25 cellular contexts compared by ENCODE assay signal in genomic region chr10:49119746-49120145, GRCh38. TPM values are rescaled to one million over a fixed set of nuclear protein-coding genes. Genes with fewer than 3 reads are reported as not detected.
DNase-seq lines count a peak whose midpoint lies in the region; ATAC-seq, FAIRE-seq and TF ChIP-seq lines count a peak whose summit lies in the region.
"Had no signal": no experiment of that assay in that cellular context is flagged by ENCODE, and none has a peak within 500 bp of the region (broad histone marks: within the 10 kb centered on the region; RNA-seq: fewer than 3 reads in every experiment).

No MANE protein-coding gene starts in this region.

- H4K8ac ChIP-seq in H1 (ENCODE audit: extremely low read depth, insufficient read depth, low read length) (no peak overlapping the region), mesendoderm (ENCODE audit: low read depth, low read length) (no peak overlapping the region), trophoblast cell (ENCODE audit: low read depth, low read length) (no peak overlapping the region)

- no peak overlapping the region for H3K4ac ChIP-seq in H1 (replicated peaks; ENCODE audit: insufficient read length, low read depth, low read length)
- H3K4ac ChIP-seq in mesendoderm (ENCODE audit: low read depth, low read length), result no peak overlapping the region
- no peak overlapping the region for H3K4ac ChIP-seq in trophoblast cell (ENCODE audit: low read depth, low read length)

- 48% methylated on average over 3 of the region's 3 CpGs; no CpG with 5 or more reads in 1 of the 2 experiments for WGBS in H1 (ENCODE audit: extremely low coverage in 1 of 2, insufficient coverage in 1 of 2, insufficient read length in 1 of 2, insufficient replicate concordance in 2 of 2, low coverage in 1 of 2, low lambda C conversion rate in 2 of 2, missing lambda C conversion rate in 1 of 2), 2 experiments
- WGBS in mesendoderm (ENCODE audit: extremely low coverage, insufficient coverage, low lambda C conversion rate), result no CpG with 5 or more reads among the region's 3 CpGs
- no CpG with 5 or more reads among the region's 3 CpGs for WGBS in trophoblast cell (ENCODE audit: extremely low coverage, insufficient coverage, insufficient read length)

- H4K20me1 ChIP-seq in PC-3 (ENCODE audit: low read length) (no peaks in the 10 kb centered on the region), H1 (replicated peaks in 1 of 2; ENCODE audit: control insufficient read depth in 1 of 2, insufficient read depth in 2 of 2, low read length in 2 of 2) (no peaks in the 10 kb centered on the region)
- H4K20me1 ChIP-seq: BLaER1 treated with 17β-estradiol and CSF1 and Interleukin-3, amounts not matched to agents 10 nM and 100 nM had no signal

- H2BK15ac ChIP-seq in H1 (ENCODE audit: low read length) (no peak overlapping the region), mesendoderm (replicated peaks; ENCODE audit: low read depth) (no peak overlapping the region)

- CTCF ChIA-PET in PC-3 (lab: Charles Lee) (no interaction called here), H1 (lab: Charles Lee; ENCODE audit: partially characterized antibody) (interaction anchor here (1.0 to 1.2 kb wide), 3 partner anchors 13 to 288 kb away, joined by 4 read pairs; no protein-coding TSS in a partner anchor), A673 (lab: Charles Lee) (no interaction called here)

- H3K14ac ChIP-seq in H1 (ENCODE audit: insufficient read length), result no peak overlapping the region
- no peak overlapping the region for H3K14ac ChIP-seq in trophoblast cell (ENCODE audit: low read length)

- peaks cover 3% of the 10 kb centered on the region; the same call in 1 of the 2 replicates for H3K23me2 ChIP-seq in H1 (ENCODE audit: low read depth, low read length)

- no peak overlapping the region for H3K4me2 ChIP-seq in PC-3 (ENCODE audit: low read length)
- no peak overlapping the region for H3K4me2 ChIP-seq in H1 (ENCODE audit: insufficient read depth in 1 of 2, low read depth in 2 of 2, low read length in 2 of 2)
- H3K4me2 ChIP-seq in mesendoderm (ENCODE audit: low read length), result no peak overlapping the region
- no peak overlapping the region for H3K4me2 ChIP-seq in trophoblast cell (ENCODE audit: low read length)
- H3K4me2 ChIP-seq: BLaER1 treated with 17β-estradiol and CSF1 and Interleukin-3, amounts not matched to agents 10 nM and 100 nM had no signal

- H4K12ac ChIP-seq in trophoblast cell (ENCODE audit: low read depth, low read length), result no peak overlapping the region

- H2BK5ac ChIP-seq in H1 (ENCODE audit: low read depth, low read length) (no peak overlapping the region), mesendoderm (ENCODE audit: low read length) (no peak overlapping the region), trophoblast cell (ENCODE audit: low read depth, low read length, poor library complexity) (no peak overlapping the region)

- no peaks in the 10 kb centered on the region for H3K9me3 ChIP-seq in PC-3 (ENCODE audit: low read length)
- H3K9me3 ChIP-seq in H1 (ENCODE audit: insufficient read depth in 2 of 2, low read depth in 1 of 2, low read length in 1 of 2), result peaks cover 2 to 6% of the 10 kb centered on the region in 2 experiments; a peak in 2 of 4 replicates
- H3K9me3 ChIP-seq in trophoblast cell (ENCODE audit: insufficient read depth, low read depth, low read length), result peaks cover 2% of the 10 kb centered on the region
- no peaks in the 10 kb centered on the region for H3K9me3 ChIP-seq in A673 (ENCODE audit: low read depth, low read length, poor library complexity, severe bottlenecking)
- H3K9me3 ChIP-seq: BLaER1 treated with 17β-estradiol and CSF1 and Interleukin-3, amounts not matched to agents 10 nM and 100 nM; neutrophil; spleen had no signal

- DNase-seq in EH (ENCODE audit: low read depth), result peak; percentile 40
- DNase-seq in PC-3, result peak; percentile 17
- DNase-seq in H1 (ENCODE audit: low read depth in 1 of 2, low spot score in 2 of 2), result no peak
- DNase-seq in mesendoderm, result peak; percentile 38
- DNase-seq in trophoblast cell, result no peak
- DNase-seq in posterior vena cava (ENCODE audit: low spot score), result no peak
- DNase-seq in A673 (ENCODE audit: low spot score), result no peak
- no peak for DNase-seq in GF-D8 (lab: John Stamatoyannopoulos, UW)
- DNase-seq: activated CD4-positive, alpha-beta memory T cell treated with anti-CD3 and anti-CD28 coated beads, Interleukin-2, amount 10 ng/mL, durations not matched to agents 7 days and 5 days; caudate nucleus; erythroblast; foreskin fibroblast; GDM1; hypothalamus; kidney; NCI-H1694; NCI-H69; Right ventricle myocardium superior; spleen had no signal

- H3K36me3 ChIP-seq in PC-3 (ENCODE audit: low read depth, low read length) (no peaks in the 10 kb centered on the region), H1 (ENCODE audit: control insufficient read depth in 2 of 4, insufficient read depth in 4 of 4, low read length in 3 of 4) (no peaks in the 10 kb centered on the region), mesendoderm (ENCODE audit: control insufficient read depth, insufficient read depth, low read length) (no peaks in the 10 kb centered on the region), trophoblast cell (ENCODE audit: control insufficient read depth in 1 of 2, insufficient read depth in 2 of 2, low read length in 2 of 2) (no peaks in the 10 kb centered on the region), A673 (ENCODE audit: insufficient read depth, low read length, poor library complexity, severe bottlenecking) (no peaks in the 10 kb centered on the region)
- H3K36me3 ChIP-seq: BLaER1 treated with 17β-estradiol and CSF1 and Interleukin-3, amounts not matched to agents 10 nM and 100 nM; neutrophil; spleen had no signal

- H3K79me1 ChIP-seq in H1 (ENCODE audit: low read depth, low read length), result no peaks in the 10 kb centered on the region
- H3K79me1 ChIP-seq in mesendoderm (ENCODE audit: low read length), result no peaks in the 10 kb centered on the region
- no peaks in the 10 kb centered on the region for H3K79me1 ChIP-seq in trophoblast cell (ENCODE audit: low read length)

- H2AFZ ChIP-seq in PC-3 (ENCODE audit: low read length), result no peak overlapping the region
- no peak overlapping the region for H2AFZ ChIP-seq in H1 (ENCODE audit: low read length)
- H2AFZ ChIP-seq in trophoblast cell (ENCODE audit: insufficient read depth, low read length, poor library complexity), result no peak overlapping the region

- ATAC-seq in PC-3, result no peak
- ATAC-seq: HCT116 had no signal

- H3K79me2 ChIP-seq in PC-3 (ENCODE audit: low read length) (no peaks in the 10 kb centered on the region), H1 (ENCODE audit: control insufficient read depth in 1 of 2, insufficient read depth in 2 of 2, low read length in 2 of 2) (no peaks in the 10 kb centered on the region), mesendoderm (ENCODE audit: control insufficient read depth, insufficient read depth, low read length) (no peaks in the 10 kb centered on the region), trophoblast cell (ENCODE audit: control insufficient read depth, insufficient read depth, low read length, poor library complexity) (no peaks in the 10 kb centered on the region)

- BruUV-seq in PC-3 (replicated peaks; lab: Mats Ljungman, UMichigan) (no TSS peak), A673 (replicated peaks; lab: Mats Ljungman, UMichigan) (no TSS peak)

- no peak overlapping the region for H2BK120ac ChIP-seq in H1 (replicated peaks; ENCODE audit: low read depth, low read length)
- H2BK120ac ChIP-seq in mesendoderm (ENCODE audit: low read depth, low read length), result no peak overlapping the region
- H2BK120ac ChIP-seq in trophoblast cell (ENCODE audit: insufficient read depth, low read length, poor library complexity), result no peak overlapping the region

- no peak overlapping the region for H3K4me3 ChIP-seq in PC-3 (ENCODE audit: low read length)
- H3K4me3 ChIP-seq in H1 (ENCODE audit: extremely low read depth in 1 of 4, insufficient read depth in 2 of 4, low read depth in 3 of 4, low read length in 4 of 4), result no peak overlapping the region
- no peak overlapping the region for H3K4me3 ChIP-seq in mesendoderm (ENCODE audit: low read length)
- no peak overlapping the region for H3K4me3 ChIP-seq in trophoblast cell (ENCODE audit: low read depth, low read length)
- no peak overlapping the region for H3K4me3 ChIP-seq in A673 (ENCODE audit: low read depth, low read length, poor library complexity, severe bottlenecking)
- H3K4me3 ChIP-seq: BLaER1 treated with 17β-estradiol and CSF1 and Interleukin-3, amounts not matched to agents 10 nM and 100 nM; spleen had no signal

- no peak for TF ChIP-seq POLR2A in H1 (IDR thresholded peaks at IDR 0.05; ENCODE audit: control extremely low read depth in 1 of 2, low read depth in 2 of 2, low read length in 2 of 2)

- H3K4me1 ChIP-seq in PC-3 (ENCODE audit: insufficient read depth, low read length) (no peaks in the 10 kb centered on the region), H1 (replicated peaks in 1 of 4; ENCODE audit: control insufficient read depth in 3 of 4, insufficient read depth in 4 of 4, low read length in 3 of 4) (no peaks in the 10 kb centered on the region), mesendoderm (ENCODE audit: control insufficient read depth, low read depth, low read length) (no peaks in the 10 kb centered on the region), trophoblast cell (ENCODE audit: control insufficient read depth in 1 of 2, insufficient read depth in 2 of 2, low read length in 2 of 2) (peaks cover 2% of the 10 kb centered on the region in 2 experiments), A673 (ENCODE audit: insufficient read depth, low read length, poor library complexity, severe bottlenecking) (no peaks in the 10 kb centered on the region)

- no peak for TF ChIP-seq RAD21 in H1 (IDR thresholded peaks at IDR 0.05 in 1 of 2, conservative IDR thresholded peaks at IDR 0.05 in 1 of 2; ENCODE audit: low read depth in 2 of 2, low read length in 2 of 2)

- H3K9me2 ChIP-seq in PC-3 (replicated peaks; ENCODE audit: low read length), result no peaks in the 10 kb centered on the region

- H4K5ac ChIP-seq in H1 (ENCODE audit: insufficient read length, low read depth, low read length), result no peak overlapping the region
- no peak overlapping the region for H4K5ac ChIP-seq in mesendoderm (ENCODE audit: low read length)

- TF ChIP-seq CTCF in PC-3 (conservative IDR thresholded peaks at IDR 0.05; ENCODE audit: low read depth, low read length), result no peak
- no peak for TF ChIP-seq CTCF in H1 (IDR thresholded peaks at IDR 0.05; ENCODE audit: control extremely low read depth in 1 of 3, insufficient read depth in 1 of 3, low read depth in 1 of 3, low read length in 3 of 3)
- no peak for TF ChIP-seq CTCF in A673 (conservative IDR thresholded peaks at IDR 0.05; ENCODE audit: low read depth, low read length)

- H4K91ac ChIP-seq in H1 (replicated peaks; ENCODE audit: insufficient read length, low read length) (no peak overlapping the region), trophoblast cell (ENCODE audit: low read depth, low read length) (no peak overlapping the region)

- H3K18ac ChIP-seq in H1 (ENCODE audit: extremely low read depth, low read length), result no peak overlapping the region
- H3K18ac ChIP-seq in mesendoderm (ENCODE audit: low read length), result no peak overlapping the region
- no peak overlapping the region for H3K18ac ChIP-seq in trophoblast cell (ENCODE audit: low read length)

- H3K23ac ChIP-seq in H1 (ENCODE audit: insufficient read length) (no peak overlapping the region), mesendoderm (ENCODE audit: low read length) (no peak overlapping the region), trophoblast cell (ENCODE audit: low read length) (no peak overlapping the region)

- H2BK20ac ChIP-seq in H1 (ENCODE audit: low read length), result no peak overlapping the region

- FAIRE-seq in H1 (lab: Jason Lieb, UNC), result no peak
- FAIRE-seq: D721Med, kidney had no signal

- H3K56ac ChIP-seq in H1 (replicated peaks; ENCODE audit: insufficient read length, low read depth, low read length), result no peak overlapping the region
- no peak overlapping the region for H3K56ac ChIP-seq in mesendoderm (ENCODE audit: low read length)

- H2AK5ac ChIP-seq in H1 (ENCODE audit: low read depth, low read length) (no peak overlapping the region), mesendoderm (ENCODE audit: low read length) (no peak overlapping the region), trophoblast cell (ENCODE audit: low read length) (no peak overlapping the region)

- H3K27me3 ChIP-seq in PC-3 (ENCODE audit: low read length) (peaks cover 82% of the 10 kb centered on the region), H1 (replicated peaks in 1 of 4; ENCODE audit: control insufficient read depth in 3 of 4, extremely low read depth in 1 of 4, insufficient read depth in 3 of 4, low read length in 3 of 4) (peaks cover 0 to 6% (median 3%) of the 10 kb centered on the region in 4 experiments; a peak in 4 of 7 replicates), mesendoderm (ENCODE audit: insufficient read depth, low read length, poor library complexity) (no peaks in the 10 kb centered on the region), trophoblast cell (ENCODE audit: insufficient read depth, low read length) (peaks cover 5% of the 10 kb centered on the region), A673 (replicated peaks; ENCODE audit: insufficient read depth, low read depth, low read length, poor library complexity) (peaks cover 30% of the 10 kb centered on the region)

- no peak for TF ChIP-seq EP300 in H1 (IDR thresholded peaks at IDR 0.05; ENCODE audit: borderline replicate concordance in 1 of 2, low read depth in 2 of 2, low read length in 2 of 2)

- no peaks in the 10 kb centered on the region for H3F3A ChIP-seq in PC-3 (ENCODE audit: low read length, unreplicated experiment)

- H3K27ac ChIP-seq in PC-3 (ENCODE audit: low read length) (no peak overlapping the region), H1 (ENCODE audit: low read depth, low read length) (no peak overlapping the region), mesendoderm (ENCODE audit: low read depth, low read length) (no peak overlapping the region), trophoblast cell (ENCODE audit: low read depth, low read length) (no peak overlapping the region), A673 (ENCODE audit: low read depth, low read length, poor library complexity, severe bottlenecking) (no peak overlapping the region)
- H3K27ac ChIP-seq: BLaER1 treated with 17β-estradiol and CSF1 and Interleukin-3, amounts not matched to agents 10 nM and 100 nM; neutrophil; spleen had no signal

- POLR2A ChIA-PET in PC-3 (lab: Charles Lee; ENCODE audit: unreplicated experiment), result no interaction called here
- POLR2A ChIA-PET in H1 (lab: Charles Lee; ENCODE audit: partially characterized antibody), result no interaction called here
- POLR2A ChIA-PET in A673 (lab: Charles Lee; ENCODE audit: low non-redundant PET), result no interaction called here

- intact Hi-C loops in PC-3 (cut with micrococcal nuclease), result no loop called here
- intact Hi-C loops in posterior vena cava (cut with DNase I), result no loop called here
- intact Hi-C loops in A673 (cut with micrococcal nuclease; ENCODE audit: unreplicated experiment), result no loop called here

- H2BK12ac ChIP-seq in H1 (ENCODE audit: low read depth, low read length) (no peak overlapping the region), trophoblast cell (ENCODE audit: low read length) (no peak overlapping the region)

- no peak overlapping the region for H3K9ac ChIP-seq in PC-3 (ENCODE audit: low read length)
- no peak overlapping the region for H3K9ac ChIP-seq in H1 (replicated peaks in 1 of 4; ENCODE audit: extremely low read depth in 1 of 4, low read depth in 3 of 4, low read length in 3 of 4)
- no peak overlapping the region for H3K9ac ChIP-seq in mesendoderm (ENCODE audit: low read length)
- H3K9ac ChIP-seq in trophoblast cell (ENCODE audit: low read length), result no peak overlapping the region
- H3K9ac ChIP-seq: BLaER1 treated with 17β-estradiol and CSF1 and Interleukin-3, amounts not matched to agents 10 nM and 100 nM had no signal

RNA-seq across cellular contexts. Expression of gene VSTM4, which starts 4.4 kb away (rescaled TPM):
- total RNA-seq in PC-3 (2014; rRNA removed), result not detected in 2 replicates
- 0.69 and 0.73 TPM in 2 replicates for total RNA-seq in H1 (2021; fragmentation: NEBNext Ultra II Directional; extraction: Animal tissue kit (Norgen Biotek cat#: 25700))
- polyA plus RNA-seq in H1 (2011; rRNA removed), result 0.48 and 0.63 TPM in 2 replicates
- polyA plus RNA-seq in H1 (2011; cell fraction: cytosol; rRNA removed), result 0.50 TPM
- polyA plus RNA-seq in H1 (2011; cell fraction: nucleus; rRNA removed), result 0.70 TPM
- polyA plus RNA-seq in H1 (2012, experiment 1 of 2), result 0.56 to 0.81 TPM (median 0.68 TPM) in 4 replicates
- 0.21 TPM for polyA plus RNA-seq in H1 (2012, experiment 2 of 2)
- polyA plus RNA-seq in H1 (2013, experiment 1 of 2), result 0.65 TPM
- 0.66 TPM for polyA plus RNA-seq in H1 (2013, experiment 2 of 2)
- polyA minus RNA-seq in H1 (2011; rRNA and poly(A)+ RNA removed), result 0.54 and 1.2 TPM in 2 replicates
- not detected for polyA minus RNA-seq in H1 (2011; cell fraction: cytosol; rRNA and poly(A)+ RNA removed)
- 1.2 TPM for polyA minus RNA-seq in H1 (2011; cell fraction: nucleus; rRNA and poly(A)+ RNA removed)
- 0.31 TPM for polyA plus RNA-seq in mesendoderm (2013, experiment 1 of 2)
- 0.28 TPM for polyA plus RNA-seq in mesendoderm (2013, experiment 2 of 2)
- polyA plus RNA-seq in trophoblast cell (2013), result under 0.01 and 0.03 TPM in 2 replicates
- 10 to 100 TPM; 14.9 to 20.2 TPM for total RNA-seq in posterior vena cava
- 0.11 TPM in 2 replicates for total RNA-seq in A673 (2021)

RNA-seq across cellular contexts. Expression of gene FAM170B, which starts 14.1 kb away (rescaled TPM):
- total RNA-seq in PC-3 (2014; rRNA removed) (not detected in 2 replicates), posterior vena cava (not detected), A673 (2021) (not detected in 2 replicates)
- total RNA-seq in H1 (2021; fragmentation: NEBNext Ultra II Directional; extraction: Animal tissue kit (Norgen Biotek cat#: 25700)), result not detected in 2 replicates
- polyA plus RNA-seq in H1 (2011; rRNA removed), result not detected in 2 replicates
- not detected for polyA plus RNA-seq in H1 (2011; cell fraction: cytosol; rRNA removed)
- polyA plus RNA-seq in H1 (2011; cell fraction: nucleus; rRNA removed), result not detected
- polyA plus RNA-seq in H1 (2012, experiment 1 of 2), result not detected in 4 replicates
- not detected for polyA plus RNA-seq in H1 (2012, experiment 2 of 2)
- polyA plus RNA-seq in H1 (2013, experiment 1 of 2), result not detected
- polyA plus RNA-seq in H1 (2013, experiment 2 of 2), result not detected
- not detected in 2 replicates for polyA minus RNA-seq in H1 (2011; rRNA and poly(A)+ RNA removed)
- polyA minus RNA-seq in H1 (2011; cell fraction: cytosol; rRNA and poly(A)+ RNA removed), result not detected
- polyA minus RNA-seq in H1 (2011; cell fraction: nucleus; rRNA and poly(A)+ RNA removed), result not detected
- polyA plus RNA-seq in mesendoderm (2013, experiment 1 of 2), result not detected
- not detected for polyA plus RNA-seq in mesendoderm (2013, experiment 2 of 2)
- polyA plus RNA-seq in trophoblast cell (2013), result not detected in 2 replicates
- total RNA-seq: dermis microvascular lymphatic vessel endothelial cell, kidney, lung microvascular endothelial cell, Right ventricle myocardium superior, spleen had no signal

Comparison
In these comparisons a context has a peak if more than half of its experiments do, and no peak if none do; other contexts are left out.
1. DNase-seq: peak in EH (single experiment), PC-3 (single experiment) and mesendoderm (single experiment); none in H1 (0 of 2), trophoblast cell (0 of 2), posterior vena cava (single experiment), A673 (single experiment) and GF-D8 (single experiment).